In the genomic region with DNA sequence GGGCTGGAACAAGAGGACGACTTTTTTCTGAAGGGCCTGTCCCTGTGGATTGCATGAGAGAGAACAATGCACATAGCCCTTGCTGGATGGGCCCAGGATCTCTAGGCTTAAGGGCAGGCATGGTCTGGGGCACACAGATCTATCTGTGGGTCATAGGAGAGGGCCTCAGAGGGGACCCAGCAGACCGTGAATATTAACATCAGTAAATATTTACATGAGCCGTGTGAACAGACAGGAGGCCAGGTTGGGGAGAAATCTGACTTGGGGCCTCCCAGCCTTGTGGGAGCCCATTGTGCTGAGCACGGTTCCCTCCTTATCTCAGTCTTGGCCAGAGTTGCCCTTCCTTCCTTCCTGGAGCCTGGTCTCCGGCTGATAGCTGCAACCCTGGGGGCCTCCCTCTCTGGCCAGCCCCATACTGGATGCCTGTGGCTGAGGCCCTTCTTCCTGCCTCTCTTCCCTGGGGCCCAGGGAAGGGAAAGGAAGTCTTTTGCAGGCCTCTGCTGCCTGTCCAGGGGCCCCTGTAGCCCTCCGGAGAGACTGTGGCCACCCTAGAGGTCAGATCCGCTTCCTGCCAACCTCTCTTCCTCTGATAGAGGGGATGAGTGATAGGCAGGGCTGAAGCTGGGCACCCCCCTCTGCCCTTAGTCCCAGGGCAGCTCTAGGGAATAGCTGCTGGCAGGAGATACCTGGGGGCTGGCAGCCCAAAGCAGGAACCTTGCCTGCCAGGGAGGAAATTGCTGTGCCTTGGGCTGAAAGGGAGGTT, we compare ENCODE assay signal across 12 cellular contexts. TPM values are rescaled to one million over a fixed set of nuclear protein-coding genes. Genes with fewer than 3 reads are reported as not detected.
DNase-seq lines count a peak whose midpoint lies in the region; ATAC-seq and TF ChIP-seq lines count a peak whose summit lies in the region.
"Had no signal": no experiment of that assay in that cellular context is flagged by ENCODE, and none has a peak within 500 bp of the region (broad histone marks: within the 10 kb centered on the region; RNA-seq: fewer than 3 reads in every experiment).

No MANE protein-coding gene starts in this region.

- H3K9me3 ChIP-seq in esophagus squamous epithelium = no peaks in the 10 kb centered on the region
- no peaks in the 10 kb centered on the region for H3K9me3 ChIP-seq in naive thymus-derived CD4-positive, alpha-beta T cell (ENCODE audit: control insufficient read depth in 2 of 3, low read length in 3 of 3)

- H3K4me3 Mint-ChIP-seq in naive thymus-derived CD4-positive, alpha-beta T cell = no peak overlapping the region

- 60 to 93% methylated on average over 2 to 5 of the region's 7 CpGs for WGBS in esophagus squamous epithelium, 2 donors

- POLR2A ChIA-PET in naive thymus-derived CD4-positive, alpha-beta T cell (lab: Charles Lee) = no interaction called here

- H3K4me1 ChIP-seq in ACC112 (ENCODE audit: control insufficient read depth, insufficient read depth, low read length, unreplicated experiment) (peaks cover 58% of the 10 kb centered on the region), esophagus squamous epithelium (peaks cover 0 to 97% (median 76%) of the 10 kb centered on the region in 3 donors)
- H3K4me1 ChIP-seq in naive thymus-derived CD4-positive, alpha-beta T cell (ENCODE audit: control insufficient read depth in 2 of 2, insufficient read depth in 2 of 2, low read length in 2 of 2) = no peaks in the 10 kb centered on the region

- H3K36me3 Mint-ChIP-seq in naive thymus-derived CD4-positive, alpha-beta T cell = peaks cover 2 to 48% (median 12%) of the 10 kb centered on the region in 5 donors

- no peak for TF ChIP-seq POLR2A in esophagus squamous epithelium (IDR thresholded peaks at IDR 0.05)

- H3K27me3 ChIP-seq in ACC112 (ENCODE audit: insufficient read depth, low read length) = no peaks in the 10 kb centered on the region
- H3K27me3 ChIP-seq in esophagus squamous epithelium = no peaks in the 10 kb centered on the region
- H3K27me3 ChIP-seq in naive thymus-derived CD4-positive, alpha-beta T cell (ENCODE audit: control insufficient read depth in 2 of 2, insufficient read depth in 2 of 2, low read length in 2 of 2) = no peaks in the 10 kb centered on the region

- H3K4me1 Mint-ChIP-seq in naive thymus-derived CD4-positive, alpha-beta T cell = peaks cover 0 to 5% (median 0%) of the 10 kb centered on the region in 7 donors

- DNase-seq in OCI-M1 (lab: John Stamatoyannopoulos, UW) (peak; percentile 77), esophagus squamous epithelium (lab: John Stamatoyannopoulos, UW) (no peak), NCI-H146 treated with DMSO at 0.1 percent for 48 hours (lab: John Stamatoyannopoulos, UW; ENCODE audit: unreplicated experiment) (no peak), AG08396 (ENCODE audit: low spot score) (no peak)
- DNase-seq in naive thymus-derived CD4-positive, alpha-beta T cell = no peak
- DNase-seq: activated naive CD4-positive, alpha-beta T cell treated with anti-CD3 and anti-CD28 coated beads, Interleukin-2, amount 50 U/mL, for 16 hours; effector memory CD4-positive, alpha-beta T cell; PC-9 had no signal

- no peak for TF ChIP-seq CTCF in esophagus squamous epithelium (IDR thresholded peaks at IDR 0.05)

- H3K4me3 ChIP-seq in ACC112 (ENCODE audit: low read depth, low read length) (no peak overlapping the region), esophagus squamous epithelium (no peak overlapping the region)
- no peak overlapping the region for H3K4me3 ChIP-seq in naive thymus-derived CD4-positive, alpha-beta T cell (ENCODE audit: low read length)
- H3K4me3 ChIP-seq: PC-9 had no signal

- peak; percentile 8 for ATAC-seq in naive thymus-derived CD4-positive, alpha-beta T cell
- no peak for ATAC-seq in GM18873 (IDR thresholded peaks at IDR 0.05; ENCODE audit: low FRiP score, unreplicated experiment)
- no peak for ATAC-seq in GM19395 (IDR thresholded peaks at IDR 0.05; ENCODE audit: unreplicated experiment)
- ATAC-seq: activated CD4-positive, CD25-positive, alpha-beta regulatory T cell treated with anti-CD3 and anti-CD28 coated beads, Interleukin-2, amount 50 U/mL, for 24 hours had no signal

- no peaks in the 10 kb centered on the region for H3K9me3 Mint-ChIP-seq in naive thymus-derived CD4-positive, alpha-beta T cell

- intact Hi-C loops in esophagus squamous epithelium (cut with DNase I) = no loop called here
- intact Hi-C loops in naive thymus-derived CD4-positive, alpha-beta T cell (cut with micrococcal nuclease) = no loop called here

- no peaks in the 10 kb centered on the region for H3K27me3 Mint-ChIP-seq in naive thymus-derived CD4-positive, alpha-beta T cell

- H3K36me3 ChIP-seq in ACC112 (ENCODE audit: insufficient read depth, low read length) (no peaks in the 10 kb centered on the region), esophagus squamous epithelium (peaks cover 0 to 96% (median 2%) of the 10 kb centered on the region in 3 donors)
- H3K36me3 ChIP-seq in naive thymus-derived CD4-positive, alpha-beta T cell (ENCODE audit: control insufficient read depth in 2 of 3, insufficient read depth in 3 of 3, low read length in 3 of 3) = peaks cover 0 to 85% (median 0%) of the 10 kb centered on the region in 3 experiments

- peak overlapping the region; percentile 17 for H3K27ac ChIP-seq in ACC112 (ENCODE audit: low read depth, low read length)
- peak overlapping the region in 3 of 4 donors; percentile 54 to 92 (median 76) for H3K27ac ChIP-seq in esophagus squamous epithelium
- H3K27ac ChIP-seq in naive thymus-derived CD4-positive, alpha-beta T cell (ENCODE audit: low read depth, low read length) = no peak overlapping the region
- H3K27ac ChIP-seq: PC-9 had no signal

- H3K79me2 ChIP-seq in ACC112 (ENCODE audit: control insufficient read depth, insufficient read depth, low read length, unreplicated experiment) = no peaks in the 10 kb centered on the region

- CTCF ChIA-PET in naive thymus-derived CD4-positive, alpha-beta T cell (lab: Charles Lee) = interaction anchor here (1.0 kb wide), 1 partner anchor 12 kb away, joined by 3 read pairs; no protein-coding TSS in a partner anchor

- H2AFZ ChIP-seq in ACC112 (ENCODE audit: low read length, unreplicated experiment) = peak overlapping the region; percentile 28
- H2AFZ ChIP-seq: PC-9 had no signal

- no peak overlapping the region for H3K27ac Mint-ChIP-seq in naive thymus-derived CD4-positive, alpha-beta T cell

RNA-seq across cellular contexts. Expression of gene TRIM8, which starts 44.5 kb away (rescaled TPM):
- 10 to 100 TPM; 27.6 to 75.9 (median 48.8) TPM for total RNA-seq in esophagus squamous epithelium
- total RNA-seq in naive thymus-derived CD4-positive, alpha-beta T cell = 10 to 100 TPM; 55.2 to 88.7 (median 59.1) TPM
- 10 to 100 TPM; 23.9 to 50.5 TPM for polyA plus RNA-seq in naive thymus-derived CD4-positive, alpha-beta T cell
